2 cellular contexts compared by ENCODE assay signal in the genomic region with DNA sequence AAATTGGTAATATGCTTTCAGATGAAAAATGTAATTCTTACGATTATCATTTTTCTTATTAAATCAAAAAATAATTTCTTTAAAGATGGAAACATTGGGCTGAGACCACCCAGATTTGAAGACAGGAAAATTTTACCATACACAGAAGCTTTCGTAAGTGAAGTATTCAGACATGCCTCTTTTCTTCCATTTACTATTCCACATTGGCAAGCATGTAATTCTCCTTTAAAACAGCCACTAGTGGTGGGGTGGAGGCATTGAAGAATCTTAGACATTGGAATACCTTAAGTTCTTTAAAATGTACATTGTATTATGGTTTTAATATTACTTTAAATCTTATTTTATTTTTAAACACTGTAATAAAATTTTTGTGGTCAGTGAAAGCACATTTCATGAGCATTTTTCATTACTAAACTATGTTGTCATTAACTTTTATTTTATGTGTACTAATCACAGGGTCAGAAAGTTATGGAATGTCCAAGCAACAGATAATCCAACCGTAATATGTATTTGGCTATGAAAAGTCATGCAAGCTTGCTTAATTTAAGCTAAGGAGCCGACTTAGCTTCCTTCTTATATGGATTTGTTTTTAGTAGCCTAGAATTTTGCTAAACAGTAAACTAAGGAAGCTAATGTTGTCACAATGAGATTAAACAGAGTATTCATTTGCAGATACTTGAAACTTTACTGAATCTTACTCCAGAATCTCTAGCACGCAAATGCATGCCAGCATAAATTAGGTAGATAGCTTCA.
TF ChIP-seq lines count a peak whose summit lies in the region.

No MANE protein-coding gene starts in this region.

TF ChIP-seq in H1, 55 proteins besides CTCF, POLR2A, EP300 and RAD21:
- TF ChIP-seq, protein P1, sequence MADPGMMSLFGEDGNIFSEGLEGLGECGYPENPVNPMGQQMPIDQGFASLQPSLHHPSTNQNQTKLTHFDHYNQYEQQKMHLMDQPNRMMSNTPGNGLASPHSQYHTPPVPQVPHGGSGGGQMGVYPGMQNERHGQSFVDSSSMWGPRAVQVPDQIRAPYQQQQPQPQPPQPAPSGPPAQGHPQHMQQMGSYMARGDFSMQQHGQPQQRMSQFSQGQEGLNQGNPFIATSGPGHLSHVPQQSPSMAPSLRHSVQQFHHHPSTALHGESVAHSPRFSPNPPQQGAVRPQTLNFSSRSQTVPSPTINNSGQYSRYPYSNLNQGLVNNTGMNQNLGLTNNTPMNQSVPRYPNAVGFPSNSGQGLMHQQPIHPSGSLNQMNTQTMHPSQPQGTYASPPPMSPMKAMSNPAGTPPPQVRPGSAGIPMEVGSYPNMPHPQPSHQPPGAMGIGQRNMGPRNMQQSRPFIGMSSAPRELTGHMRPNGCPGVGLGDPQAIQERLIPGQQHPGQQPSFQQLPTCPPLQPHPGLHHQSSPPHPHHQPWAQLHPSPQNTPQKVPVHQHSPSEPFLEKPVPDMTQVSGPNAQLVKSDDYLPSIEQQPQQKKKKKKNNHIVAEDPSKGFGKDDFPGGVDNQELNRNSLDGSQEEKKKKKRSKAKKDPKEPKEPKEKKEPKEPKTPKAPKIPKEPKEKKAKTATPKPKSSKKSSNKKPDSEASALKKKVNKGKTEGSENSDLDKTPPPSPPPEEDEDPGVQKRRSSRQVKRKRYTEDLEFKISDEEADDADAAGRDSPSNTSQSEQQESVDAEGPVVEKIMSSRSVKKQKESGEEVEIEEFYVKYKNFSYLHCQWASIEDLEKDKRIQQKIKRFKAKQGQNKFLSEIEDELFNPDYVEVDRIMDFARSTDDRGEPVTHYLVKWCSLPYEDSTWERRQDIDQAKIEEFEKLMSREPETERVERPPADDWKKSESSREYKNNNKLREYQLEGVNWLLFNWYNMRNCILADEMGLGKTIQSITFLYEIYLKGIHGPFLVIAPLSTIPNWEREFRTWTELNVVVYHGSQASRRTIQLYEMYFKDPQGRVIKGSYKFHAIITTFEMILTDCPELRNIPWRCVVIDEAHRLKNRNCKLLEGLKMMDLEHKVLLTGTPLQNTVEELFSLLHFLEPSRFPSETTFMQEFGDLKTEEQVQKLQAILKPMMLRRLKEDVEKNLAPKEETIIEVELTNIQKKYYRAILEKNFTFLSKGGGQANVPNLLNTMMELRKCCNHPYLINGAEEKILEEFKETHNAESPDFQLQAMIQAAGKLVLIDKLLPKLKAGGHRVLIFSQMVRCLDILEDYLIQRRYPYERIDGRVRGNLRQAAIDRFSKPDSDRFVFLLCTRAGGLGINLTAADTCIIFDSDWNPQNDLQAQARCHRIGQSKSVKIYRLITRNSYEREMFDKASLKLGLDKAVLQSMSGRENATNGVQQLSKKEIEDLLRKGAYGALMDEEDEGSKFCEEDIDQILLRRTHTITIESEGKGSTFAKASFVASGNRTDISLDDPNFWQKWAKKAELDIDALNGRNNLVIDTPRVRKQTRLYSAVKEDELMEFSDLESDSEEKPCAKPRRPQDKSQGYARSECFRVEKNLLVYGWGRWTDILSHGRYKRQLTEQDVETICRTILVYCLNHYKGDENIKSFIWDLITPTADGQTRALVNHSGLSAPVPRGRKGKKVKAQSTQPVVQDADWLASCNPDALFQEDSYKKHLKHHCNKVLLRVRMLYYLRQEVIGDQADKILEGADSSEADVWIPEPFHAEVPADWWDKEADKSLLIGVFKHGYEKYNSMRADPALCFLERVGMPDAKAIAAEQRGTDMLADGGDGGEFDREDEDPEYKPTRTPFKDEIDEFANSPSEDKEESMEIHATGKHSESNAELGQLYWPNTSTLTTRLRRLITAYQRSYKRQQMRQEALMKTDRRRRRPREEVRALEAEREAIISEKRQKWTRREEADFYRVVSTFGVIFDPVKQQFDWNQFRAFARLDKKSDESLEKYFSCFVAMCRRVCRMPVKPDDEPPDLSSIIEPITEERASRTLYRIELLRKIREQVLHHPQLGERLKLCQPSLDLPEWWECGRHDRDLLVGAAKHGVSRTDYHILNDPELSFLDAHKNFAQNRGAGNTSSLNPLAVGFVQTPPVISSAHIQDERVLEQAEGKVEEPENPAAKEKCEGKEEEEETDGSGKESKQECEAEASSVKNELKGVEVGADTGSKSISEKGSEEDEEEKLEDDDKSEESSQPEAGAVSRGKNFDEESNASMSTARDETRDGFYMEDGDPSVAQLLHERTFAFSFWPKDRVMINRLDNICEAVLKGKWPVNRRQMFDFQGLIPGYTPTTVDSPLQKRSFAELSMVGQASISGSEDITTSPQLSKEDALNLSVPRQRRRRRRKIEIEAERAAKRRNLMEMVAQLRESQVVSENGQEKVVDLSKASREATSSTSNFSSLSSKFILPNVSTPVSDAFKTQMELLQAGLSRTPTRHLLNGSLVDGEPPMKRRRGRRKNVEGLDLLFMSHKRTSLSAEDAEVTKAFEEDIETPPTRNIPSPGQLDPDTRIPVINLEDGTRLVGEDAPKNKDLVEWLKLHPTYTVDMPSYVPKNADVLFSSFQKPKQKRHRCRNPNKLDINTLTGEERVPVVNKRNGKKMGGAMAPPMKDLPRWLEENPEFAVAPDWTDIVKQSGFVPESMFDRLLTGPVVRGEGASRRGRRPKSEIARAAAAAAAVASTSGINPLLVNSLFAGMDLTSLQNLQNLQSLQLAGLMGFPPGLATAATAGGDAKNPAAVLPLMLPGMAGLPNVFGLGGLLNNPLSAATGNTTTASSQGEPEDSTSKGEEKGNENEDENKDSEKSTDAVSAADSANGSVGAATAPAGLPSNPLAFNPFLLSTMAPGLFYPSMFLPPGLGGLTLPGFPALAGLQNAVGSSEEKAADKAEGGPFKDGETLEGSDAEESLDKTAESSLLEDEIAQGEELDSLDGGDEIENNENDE (IDR thresholded peaks at IDR 0.05; ENCODE audit: insufficient replicate concordance, low read length) = peak; percentile 65
- no peak for TF ChIP-seq CHD2 (IDR thresholded peaks at IDR 0.05; ENCODE audit: low read length)
TF ChIP-seq in H1: peak in this region for 1.

TF ChIP-seq in liver, 16 proteins besides CTCF, POLR2A, EP300 and RAD21 (continued from another document):
- TF ChIP-seq, protein P2, sequence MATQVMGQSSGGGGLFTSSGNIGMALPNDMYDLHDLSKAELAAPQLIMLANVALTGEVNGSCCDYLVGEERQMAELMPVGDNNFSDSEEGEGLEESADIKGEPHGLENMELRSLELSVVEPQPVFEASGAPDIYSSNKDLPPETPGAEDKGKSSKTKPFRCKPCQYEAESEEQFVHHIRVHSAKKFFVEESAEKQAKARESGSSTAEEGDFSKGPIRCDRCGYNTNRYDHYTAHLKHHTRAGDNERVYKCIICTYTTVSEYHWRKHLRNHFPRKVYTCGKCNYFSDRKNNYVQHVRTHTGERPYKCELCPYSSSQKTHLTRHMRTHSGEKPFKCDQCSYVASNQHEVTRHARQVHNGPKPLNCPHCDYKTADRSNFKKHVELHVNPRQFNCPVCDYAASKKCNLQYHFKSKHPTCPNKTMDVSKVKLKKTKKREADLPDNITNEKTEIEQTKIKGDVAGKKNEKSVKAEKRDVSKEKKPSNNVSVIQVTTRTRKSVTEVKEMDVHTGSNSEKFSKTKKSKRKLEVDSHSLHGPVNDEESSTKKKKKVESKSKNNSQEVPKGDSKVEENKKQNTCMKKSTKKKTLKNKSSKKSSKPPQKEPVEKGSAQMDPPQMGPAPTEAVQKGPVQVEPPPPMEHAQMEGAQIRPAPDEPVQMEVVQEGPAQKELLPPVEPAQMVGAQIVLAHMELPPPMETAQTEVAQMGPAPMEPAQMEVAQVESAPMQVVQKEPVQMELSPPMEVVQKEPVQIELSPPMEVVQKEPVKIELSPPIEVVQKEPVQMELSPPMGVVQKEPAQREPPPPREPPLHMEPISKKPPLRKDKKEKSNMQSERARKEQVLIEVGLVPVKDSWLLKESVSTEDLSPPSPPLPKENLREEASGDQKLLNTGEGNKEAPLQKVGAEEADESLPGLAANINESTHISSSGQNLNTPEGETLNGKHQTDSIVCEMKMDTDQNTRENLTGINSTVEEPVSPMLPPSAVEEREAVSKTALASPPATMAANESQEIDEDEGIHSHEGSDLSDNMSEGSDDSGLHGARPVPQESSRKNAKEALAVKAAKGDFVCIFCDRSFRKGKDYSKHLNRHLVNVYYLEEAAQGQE (IDR thresholded peaks at IDR 0.05) = no peak
- TF ChIP-seq, protein P3, sequence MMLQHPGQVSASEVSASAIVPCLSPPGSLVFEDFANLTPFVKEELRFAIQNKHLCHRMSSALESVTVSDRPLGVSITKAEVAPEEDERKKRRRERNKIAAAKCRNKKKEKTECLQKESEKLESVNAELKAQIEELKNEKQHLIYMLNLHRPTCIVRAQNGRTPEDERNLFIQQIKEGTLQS (IDR thresholded peaks at IDR 0.05) = no peak
- no peak for TF ChIP-seq YY1 (IDR thresholded peaks at IDR 0.05)
- no peak for TF ChIP-seq HNF4G (IDR thresholded peaks at IDR 0.05)
- TF ChIP-seq GABPA (IDR thresholded peaks at IDR 0.05 in 1 of 2, conservative IDR thresholded peaks at IDR 0.05 in 1 of 2) = no peak
- TF ChIP-seq, protein P4, sequence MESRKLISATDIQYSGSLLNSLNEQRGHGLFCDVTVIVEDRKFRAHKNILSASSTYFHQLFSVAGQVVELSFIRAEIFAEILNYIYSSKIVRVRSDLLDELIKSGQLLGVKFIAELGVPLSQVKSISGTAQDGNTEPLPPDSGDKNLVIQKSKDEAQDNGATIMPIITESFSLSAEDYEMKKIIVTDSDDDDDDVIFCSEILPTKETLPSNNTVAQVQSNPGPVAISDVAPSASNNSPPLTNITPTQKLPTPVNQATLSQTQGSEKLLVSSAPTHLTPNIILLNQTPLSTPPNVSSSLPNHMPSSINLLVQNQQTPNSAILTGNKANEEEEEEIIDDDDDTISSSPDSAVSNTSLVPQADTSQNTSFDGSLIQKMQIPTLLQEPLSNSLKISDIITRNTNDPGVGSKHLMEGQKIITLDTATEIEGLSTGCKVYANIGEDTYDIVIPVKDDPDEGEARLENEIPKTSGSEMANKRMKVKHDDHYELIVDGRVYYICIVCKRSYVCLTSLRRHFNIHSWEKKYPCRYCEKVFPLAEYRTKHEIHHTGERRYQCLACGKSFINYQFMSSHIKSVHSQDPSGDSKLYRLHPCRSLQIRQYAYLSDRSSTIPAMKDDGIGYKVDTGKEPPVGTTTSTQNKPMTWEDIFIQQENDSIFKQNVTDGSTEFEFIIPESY (IDR thresholded peaks at IDR 0.05) = no peak
- TF ChIP-seq TAF1 (conservative IDR thresholded peaks at IDR 0.05) = no peak
